10 cellular contexts compared by ENCODE assay signal in genomic region chr17:27770877-27771276, GRCh38. TPM values are rescaled to one million over a fixed set of nuclear protein-coding genes. Genes with fewer than 3 reads are reported as not detected.
"Had no signal": no experiment of that assay in that cellular context is flagged by ENCODE, and none has a peak within 500 bp of the region (broad histone marks: within the 10 kb centered on the region; RNA-seq: fewer than 3 reads in every experiment).

No MANE protein-coding gene starts in this region.

- H3K36me3 ChIP-seq: HAP-1 had no signal

- H3K9me3 ChIP-seq: HAP-1 had no signal

- H3K27ac ChIP-seq: GM23248 had no signal

- H3K4me3 ChIP-seq: GM23248, GM23338, HAP-1 had no signal

- H3K4me1 ChIP-seq: HAP-1 had no signal

- H2AFZ ChIP-seq: GM23248, GM23338 had no signal

- H3K4me2 ChIP-seq: GM23338 had no signal

- H3K9ac ChIP-seq: GM23248 had no signal

- FAIRE-seq: H54 had no signal

- ATAC-seq: HCT116 had no signal

- DNase-seq: GM23248, GOT3, H7, H9, HCEC 1CT, HFFc6 had no signal

RNA-seq across cellular contexts. Expression of gene NOS2, which starts 29.5 kb away (rescaled TPM):
- total RNA-seq: GM23248, HFFc6 had no signal
- polyA plus RNA-seq: GM23248 had no signal
